In genomic region chr10:35127289-35127891, GRCh38 we compare ENCODE assay signal across 8 cellular contexts. TPM values are rescaled to one million over a fixed set of nuclear protein-coding genes. Genes with fewer than 3 reads are reported as not detected.
A peak's percentile ranks its signal among the peaks of the same experiment; 100 is the strongest.
DNase-seq lines count a peak whose midpoint lies in the region; ATAC-seq, FAIRE-seq and TF ChIP-seq lines count a peak whose summit lies in the region.

No MANE protein-coding gene starts in this region.

- FAIRE-seq in GM12892 (lab: Jason Lieb, UNC) = peak; percentile 5

- TF ChIP-seq POLR2A in GM12892 (IDR thresholded peaks at IDR 0.05; ENCODE audit: low read depth, low read length) = no peak
- TF ChIP-seq POLR2A in sigmoid colon (IDR thresholded peaks at IDR 0.05) = no peak

- H3K36me3 ChIP-seq in iPS DF 6.9 (ENCODE audit: control insufficient read depth, insufficient read depth, low read length) (no peaks in the 10 kb centered on the region), sigmoid colon (no peaks in the 10 kb centered on the region)

- WGBS in iPS DF 6.9 (ENCODE audit: insufficient coverage, insufficient read length) = no CpG with 5 or more reads among the region's 56 CpGs
- WGBS in sigmoid colon, 2 donors = 0% methylated on average over 56 of the region's 56 CpGs

- ATAC-seq in HG03442 (IDR thresholded peaks at IDR 0.05; ENCODE audit: unreplicated experiment) = peak; percentile 4

- H3K27me3 ChIP-seq in iPS DF 6.9 (ENCODE audit: control insufficient read depth, insufficient read depth, low read length) (no peaks in the 10 kb centered on the region), sigmoid colon (no peaks in the 10 kb centered on the region)

- no peak for TF ChIP-seq EP300 in sigmoid colon (IDR thresholded peaks at IDR 0.05)

- intact Hi-C loops in sigmoid colon (cut with DNase I) = loop anchor here (1.0 to 5.0 kb wide), 2 partner anchors 68 to 210 kb away; partner anchors contain the start of gene CCNY

- H3K4me1 ChIP-seq in iPS DF 6.9 (ENCODE audit: control insufficient read depth, insufficient read depth, low read length) (no peaks in the 10 kb centered on the region), sigmoid colon (peaks cover 0 to 28% (median 13%) of the 10 kb centered on the region in 4 donors)

- H3K4me3 ChIP-seq in iPS DF 6.9 (ENCODE audit: low read length) (peak overlapping the region; percentile 85), sigmoid colon (peak overlapping the region; percentile 66 to 98 (median 83))

- H3K27ac ChIP-seq in iPS DF 6.9 (ENCODE audit: low read length) = peak overlapping the region; percentile 39
- peak overlapping the region; percentile 97 to 100 (median 98) for H3K27ac ChIP-seq in sigmoid colon

- H3K9me3 ChIP-seq in iPS DF 6.9 (ENCODE audit: control insufficient read depth, insufficient read depth, low read length) (no peaks in the 10 kb centered on the region), sigmoid colon (no peaks in the 10 kb centered on the region)

- TF ChIP-seq CTCF in sigmoid colon (IDR thresholded peaks at IDR 0.05) = no peak

- DNase-seq in GM12892 (ENCODE audit: insufficient read length) = no peak
- peak; percentile 46 for DNase-seq in T-helper 22 cell (ENCODE audit: low read depth)
- peak; percentile 82 for DNase-seq in astrocyte of the hippocampus (ENCODE audit: low read depth, low spot score)
- DNase-seq in iPS DF 6.9 (ENCODE audit: low read depth, low spot score) = no peak
- DNase-seq in sigmoid colon = peak; percentile 87
- no peak for DNase-seq in SHP77 treated with DMSO at 0.1 percent for 48 hours (lab: John Stamatoyannopoulos, UW)
- DNase-seq in NCI-H526 treated with DMSO at 0.1 percent for 48 hours (lab: John Stamatoyannopoulos, UW) = no peak

RNA-seq across cellular contexts. Expression of gene CREM, which starts 0.7 kb away (rescaled TPM):
- 56.9 TPM for polyA plus RNA-seq in GM12892 (2012; ENCODE audit: missing spikeins)
- total RNA-seq in sigmoid colon = 10 to 100 TPM; 37.5 to 76.0 (median 45.3) TPM
- 10 to 100 TPM; 25.9 to 30.6 (median 29.6) TPM for polyA plus RNA-seq in sigmoid colon

RNA-seq across cellular contexts. Expression of gene CUL2, which starts 37.2 kb away (rescaled TPM):
- 31.6 TPM for polyA plus RNA-seq in GM12892 (2012; ENCODE audit: missing spikeins)
- total RNA-seq in sigmoid colon = 10 to 100 TPM; 22.5 to 37.1 (median 25.9) TPM
- polyA plus RNA-seq in sigmoid colon = 10 to 100 TPM; 12.0 to 15.0 (median 12.7) TPM

Comparison
In these comparisons a context has a peak if more than half of its experiments do, and no peak if none do; other contexts are left out.
1. DNase-seq: peak in T-helper 22 cell (single experiment), astrocyte of the hippocampus (single experiment) and sigmoid colon (single experiment); none in GM12892 (single experiment), iPS DF 6.9 (single experiment), SHP77 treated with DMSO at 0.1 percent for 48 hours (single experiment) and NCI-H526 treated with DMSO at 0.1 percent for 48 hours (single experiment).